In genomic region chr3:880371-880770, GRCh38 we compare ENCODE assay signal across 25 cellular contexts.
"Had no signal": no experiment of that assay in that cellular context is flagged by ENCODE, and none has a peak within 500 bp of the region (broad histone marks: within the 10 kb centered on the region; RNA-seq: fewer than 3 reads in every experiment).

No MANE protein-coding gene starts in this region.

- H3K27me3 ChIP-seq: pancreas, right atrium auricular region, suprapubic skin, transverse colon, upper lobe of right lung, uterus had no signal

- H3K4me3 ChIP-seq: coronary artery, lung, mucosa of descending colon, pancreas, right atrium auricular region, smooth muscle cell, suprapubic skin, transverse colon, upper lobe of right lung, uterus had no signal

- H3K4me1 Mint-ChIP-seq: memory B cell; naive B cell; nephron; stimulated activated naive CD8-positive, alpha-beta T cell treated with anti-CD3 and anti-CD28 coated beads, Interleukin-15, amount 100 ng/mL, for 72 hours had no signal

- H3K4me1 ChIP-seq: pancreas, right atrium auricular region, suprapubic skin, transverse colon, upper lobe of right lung, uterus had no signal

- H3K9me3 Mint-ChIP-seq: memory B cell had no signal

- H3K27ac ChIP-seq: coronary artery, pancreas, right atrium auricular region, suprapubic skin, transverse colon, upper lobe of right lung, uterus had no signal

- DNase-seq: dermis blood vessel endothelial cell; effector memory CD8-positive, alpha-beta T cell; hypothalamus; kidney; mucosa of descending colon; naive B cell; occipital lobe; pancreas; stimulated activated CD4-positive, alpha-beta T cell treated with anti-CD3 and anti-CD28 coated beads, Interleukin-12 subunit alpha, Interleukin-12 subunit beta, amount 100 ng/mL, for 4 hours; stimulated activated CD4-positive, alpha-beta T cell treated with anti-CD3 and anti-CD28 coated beads, Interleukin-1b, Interleukin-23, amount 100 ng/mL, for 48 hours; stimulated activated CD4-positive, alpha-beta T cell treated with anti-CD3 and anti-CD28 coated beads, Interleukin-4, amount 100 ng/mL, for 1 hour; stimulated activated CD8-positive, alpha-beta memory T cell treated with anti-CD3 and anti-CD28 coated beads, Interleukin-4, amount 100 ng/mL, for 48 hours; stimulated activated naive CD4-positive, alpha-beta T cell; stimulated activated naive CD8-positive, alpha-beta T cell treated with anti-CD3 and anti-CD28 coated beads, Interleukin-15, amount 100 ng/mL, for 72 hours; transverse colon; upper lobe of right lung; uterus had no signal

- H3K9me3 ChIP-seq: mucosa of descending colon, pancreas, right atrium auricular region, suprapubic skin, transverse colon, upper lobe of right lung, uterus had no signal

- H3K4me3 Mint-ChIP-seq: effector memory CD8-positive, alpha-beta T cell; memory B cell; mesothelial cell of epicardium; naive B cell; nephron; stimulated activated naive CD8-positive, alpha-beta T cell treated with anti-CD3 and anti-CD28 coated beads, Interleukin-15, amount 100 ng/mL, for 72 hours had no signal

- H3K27me3 Mint-ChIP-seq: effector memory CD8-positive, alpha-beta T cell; naive B cell; stimulated activated naive CD8-positive, alpha-beta T cell treated with anti-CD3 and anti-CD28 coated beads, Interleukin-15, amount 100 ng/mL, for 72 hours had no signal

- H3K36me3 ChIP-seq: pancreas, right atrium auricular region, suprapubic skin, transverse colon, upper lobe of right lung, uterus had no signal

- H3K27ac Mint-ChIP-seq: effector memory CD8-positive, alpha-beta T cell; memory B cell; mesothelial cell of epicardium; naive B cell; nephron; stimulated activated naive CD8-positive, alpha-beta T cell treated with anti-CD3 and anti-CD28 coated beads, Interleukin-15, amount 100 ng/mL, for 72 hours had no signal

- H3K36me3 Mint-ChIP-seq: memory B cell, mesothelial cell of epicardium, naive B cell had no signal
